ENCODE assay signal across 9 cellular contexts in the genomic region with DNA sequence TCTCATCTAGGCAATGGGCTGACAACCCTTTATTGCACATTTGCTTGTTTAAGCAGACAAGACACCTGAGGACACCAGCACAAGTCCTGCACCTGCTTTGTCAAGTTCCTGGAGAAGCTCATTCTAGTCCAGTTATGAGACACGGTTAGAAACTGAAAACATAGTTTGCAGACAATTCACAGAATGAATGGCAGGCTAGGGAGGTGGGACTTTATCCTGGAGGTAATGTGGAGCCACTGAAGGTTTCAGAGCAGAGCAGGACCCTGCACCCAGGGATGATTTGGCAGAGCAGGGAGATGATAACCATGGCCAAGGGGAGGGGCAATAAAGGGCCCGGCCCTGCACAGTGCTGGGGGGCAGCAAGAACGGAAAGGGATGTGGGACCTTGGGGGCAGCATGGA. TPM values are rescaled to one million over a fixed set of nuclear protein-coding genes. Genes with fewer than 3 reads are reported as not detected.
DNase-seq lines count a peak whose midpoint lies in the region; ATAC-seq and FAIRE-seq lines count a peak whose summit lies in the region.
"Had no signal": no experiment of that assay in that cellular context is flagged by ENCODE, and none has a peak within 500 bp of the region (broad histone marks: within the 10 kb centered on the region; RNA-seq: fewer than 3 reads in every experiment).

No MANE protein-coding gene starts in this region.

- intact Hi-C loops in right cardiac atrium (cut with DNase I) = no loop called here
- intact Hi-C loops in left ventricle myocardium superior (cut with micrococcal nuclease) = loop anchor here (5.0 kb wide), 1 partner anchor 33 kb away; no protein-coding TSS in a partner anchor

- DNase-seq in right cardiac atrium = peak in 1 of 3 donors; percentile 8
- no peak for DNase-seq in left ventricle myocardium superior
- DNase-seq in urothelium cell line (ENCODE audit: low spot score) = no peak
- no peak for DNase-seq in left lobe of liver (ENCODE audit: low spot score)
- DNase-seq in HPDE6-E6E7 (ENCODE audit: extremely low spot score) = no peak
- no peak for DNase-seq in dermis blood vessel endothelial cell
- DNase-seq: CD8-positive, alpha-beta T cell had no signal

- H3K27ac ChIP-seq in right cardiac atrium (ENCODE audit: low read length) = peak overlapping the region; percentile 2

- peak; percentile 9 for FAIRE-seq in urothelium cell line (lab: Jason Lieb, UNC)

- no peak for ATAC-seq in right cardiac atrium
- ATAC-seq in left ventricle myocardium superior = no peak
- ATAC-seq in HG02885 (IDR thresholded peaks at IDR 0.05; ENCODE audit: poor library complexity, unreplicated experiment) = peak; percentile 56
- peak; percentile 63 for ATAC-seq in activated T-helper 17 cell treated with anti-CD3 and anti-CD28 coated beads, Interleukin-2, amount 50 U/mL, for 72 hours (replicated peaks)
- no peak for ATAC-seq in left lobe of liver

- H3K4me1 Mint-ChIP-seq in activated T-helper 17 cell treated with anti-CD3 and anti-CD28 coated beads, Interleukin-2, amount 50 U/mL, for 72 hours = peaks cover 31% of the 10 kb centered on the region

- H3K27ac Mint-ChIP-seq in activated T-helper 17 cell treated with anti-CD3 and anti-CD28 coated beads, Interleukin-2, amount 50 U/mL, for 72 hours = peak overlapping the region; percentile 88
- H3K27ac Mint-ChIP-seq: CD8-positive, alpha-beta T cell had no signal

- no peak overlapping the region for H3K4me3 ChIP-seq in right cardiac atrium (ENCODE audit: low read length)

- no peaks in the 10 kb centered on the region for H3K27me3 Mint-ChIP-seq in activated T-helper 17 cell treated with anti-CD3 and anti-CD28 coated beads, Interleukin-2, amount 50 U/mL, for 72 hours

- H3K36me3 Mint-ChIP-seq in activated T-helper 17 cell treated with anti-CD3 and anti-CD28 coated beads, Interleukin-2, amount 50 U/mL, for 72 hours (ENCODE audit: low read depth) = no peaks in the 10 kb centered on the region
- H3K36me3 Mint-ChIP-seq: CD8-positive, alpha-beta T cell had no signal

- H3K9me3 Mint-ChIP-seq in activated T-helper 17 cell treated with anti-CD3 and anti-CD28 coated beads, Interleukin-2, amount 50 U/mL, for 72 hours = no peaks in the 10 kb centered on the region
- H3K9me3 Mint-ChIP-seq: CD8-positive, alpha-beta T cell had no signal

- H3K4me3 Mint-ChIP-seq in activated T-helper 17 cell treated with anti-CD3 and anti-CD28 coated beads, Interleukin-2, amount 50 U/mL, for 72 hours = peak overlapping the region; percentile 71
- H3K4me3 Mint-ChIP-seq: CD8-positive, alpha-beta T cell had no signal

- peaks cover 17% of the 10 kb centered on the region for H3K4me1 ChIP-seq in right cardiac atrium (ENCODE audit: control insufficient read depth, insufficient read depth, low read length)

- WGBS in right cardiac atrium = 51% methylated on average over 3 of the region's 3 CpGs

- no peaks in the 10 kb centered on the region for H3K27me3 ChIP-seq in right cardiac atrium (ENCODE audit: control insufficient read depth, insufficient read depth)

- H3K9me3 ChIP-seq in right cardiac atrium (ENCODE audit: control insufficient read depth, low read length) = no peaks in the 10 kb centered on the region

RNA-seq across cellular contexts. Expression of a gene that starts 50.7 kb away (rescaled TPM):
- total RNA-seq in right cardiac atrium (10 to 100 TPM; 21.1 to 29.4 (median 25.9) TPM), left ventricle myocardium superior (23.0 TPM), left lobe of liver (5.6 TPM), dermis blood vessel endothelial cell (71.2 and 93.1 TPM in 2 replicates)
- 13.1 TPM for polyA plus RNA-seq in right cardiac atrium
- 10 to 100 TPM; 20.4 to 34.7 TPM for total RNA-seq in activated T-helper 17 cell treated with anti-CD3 and anti-CD28 coated beads, Interleukin-2, amount 50 U/mL, for 72 hours

Comparison
In these comparisons a context has a peak if more than half of its experiments do, and no peak if none do; other contexts are left out.
1. ATAC-seq: peak in HG02885 (single experiment) and activated T-helper 17 cell treated with anti-CD3 and anti-CD28 coated beads, Interleukin-2, amount 50 U/mL, for 72 hours (single experiment); none in right cardiac atrium (0 of 2), left ventricle myocardium superior (single experiment) and left lobe of liver (single experiment).